In the genomic region with DNA sequence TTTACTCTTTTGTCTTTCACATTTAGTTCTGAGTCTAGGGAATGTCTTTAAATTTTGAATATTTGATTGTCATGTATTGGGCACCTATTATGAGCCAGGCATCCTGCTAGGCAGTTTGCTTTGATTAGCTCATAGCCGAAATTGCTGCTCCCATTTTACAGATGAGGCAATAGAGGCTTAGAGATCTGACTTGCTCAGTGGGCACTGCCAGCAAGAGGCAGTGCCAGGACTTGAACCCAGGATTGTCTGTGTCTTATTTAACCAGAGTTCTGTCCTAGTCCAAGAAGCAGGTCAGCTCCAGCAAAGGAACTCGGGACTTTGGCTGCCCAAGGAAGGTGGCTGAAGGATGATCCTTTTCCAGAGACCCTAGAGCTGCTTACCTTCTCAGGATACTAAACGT, we compare ENCODE assay signal across 25 cellular contexts. TPM values are rescaled to one million over a fixed set of nuclear protein-coding genes. Genes with fewer than 3 reads are reported as not detected.
"Had no signal": no experiment of that assay in that cellular context is flagged by ENCODE, and none has a peak within 500 bp of the region (broad histone marks: within the 10 kb centered on the region; RNA-seq: fewer than 3 reads in every experiment).

No MANE protein-coding gene starts in this region.

- H3K4me3 ChIP-seq: left ventricle myocardium inferior, lung, mucosa of descending colon, ovary, skin epidermis, stomach, testis, thyroid gland, transverse colon, upper lobe of left lung, vagina had no signal

- H3K9me3 ChIP-seq: left ventricle myocardium inferior, mucosa of descending colon, ovary, stomach, testis, thyroid gland, transverse colon, upper lobe of left lung, vagina had no signal

- H3K36me3 Mint-ChIP-seq: naive thymus-derived CD4-positive, alpha-beta T cell; natural killer cell treated with Interleukin-12 subunit alpha and Interleukin-12 subunit beta and Interleukin-15 and Interleukin-18, amount 100 ng/mL, for 72 hours; stimulated activated naive B cell treated with anti-CD40 and anti-IgM and Interleukin-4, amounts not matched to agents 10 μg/mL and 1 μg/mL and 100 μg/mL, for 72 hours had no signal

- DNase-seq: islet precursor cell; left ventricle myocardium inferior; mesendoderm; midbrain; mucosa of descending colon; naive thymus-derived CD4-positive, alpha-beta T cell; ovary; retina; right cardiac atrium; stimulated activated CD4-positive, alpha-beta T cell treated with anti-CD3 and anti-CD28 coated beads, Interleukin-12 subunit alpha, Interleukin-12 subunit beta, amount 100 ng/mL, for 4 hours; stimulated activated CD4-positive, alpha-beta T cell treated with anti-CD3 and anti-CD28 coated beads, Interleukin-15, amount 100 ng/mL, for 24 hours; stimulated activated CD4-positive, alpha-beta T cell treated with anti-CD3 and anti-CD28 coated beads, Interleukin-2, amount 100 ng/mL, for 24 hours; stimulated activated CD4-positive, alpha-beta T cell treated with anti-CD3 and anti-CD28 coated beads, Interleukin-4, amount 100 ng/mL, for 1 hour; stimulated activated naive B cell treated with anti-CD40 and anti-IgM and Interleukin-4, amounts not matched to agents 10 μg/mL and 1 μg/mL and 100 μg/mL, for 72 hours; stimulated activated naive CD8-positive, alpha-beta T cell treated with anti-CD3 and anti-CD28 coated beads, Interleukin-15, Interleukin-2, amounts not matched to agents 100 U/mL and 50 U/mL, for 24 hours; stomach; testis; thyroid gland; transverse colon; upper lobe of left lung had no signal

- H3K4me1 ChIP-seq: left ventricle myocardium inferior, stomach, testis, thyroid gland, transverse colon, upper lobe of left lung, vagina had no signal

- H3K27ac Mint-ChIP-seq: naive thymus-derived CD4-positive, alpha-beta T cell; natural killer cell treated with Interleukin-12 subunit alpha and Interleukin-12 subunit beta and Interleukin-15 and Interleukin-18, amount 100 ng/mL, for 72 hours; progenitor cell of endocrine pancreas; stimulated activated naive B cell treated with anti-CD40 and anti-IgM and Interleukin-4, amounts not matched to agents 10 μg/mL and 1 μg/mL and 100 μg/mL, for 72 hours had no signal

- H3K4me3 Mint-ChIP-seq: naive thymus-derived CD4-positive, alpha-beta T cell; natural killer cell treated with Interleukin-12 subunit alpha and Interleukin-12 subunit beta and Interleukin-15 and Interleukin-18, amount 100 ng/mL, for 72 hours; stimulated activated naive B cell treated with anti-CD40 and anti-IgM and Interleukin-4, amounts not matched to agents 10 μg/mL and 1 μg/mL and 100 μg/mL, for 72 hours had no signal

- H3K27ac ChIP-seq: left ventricle myocardium inferior, ovary, skin epidermis, stomach, testis, thyroid gland, transverse colon, upper lobe of left lung, vagina had no signal

- H3K4me1 Mint-ChIP-seq: stimulated activated naive B cell treated with anti-CD40 and anti-IgM and Interleukin-4, amounts not matched to agents 10 μg/mL and 1 μg/mL and 100 μg/mL, for 72 hours had no signal

- H3K27me3 ChIP-seq: ovary, testis, thyroid gland, transverse colon, upper lobe of left lung, vagina had no signal

- H3K9me3 Mint-ChIP-seq: naive thymus-derived CD4-positive, alpha-beta T cell; natural killer cell treated with Interleukin-12 subunit alpha and Interleukin-12 subunit beta and Interleukin-15 and Interleukin-18, amount 100 ng/mL, for 72 hours; stimulated activated naive B cell treated with anti-CD40 and anti-IgM and Interleukin-4, amounts not matched to agents 10 μg/mL and 1 μg/mL and 100 μg/mL, for 72 hours had no signal

- H3K36me3 ChIP-seq: left ventricle myocardium inferior, ovary, stomach, thyroid gland, transverse colon, upper lobe of left lung, vagina had no signal

- ATAC-seq: mucosa of descending colon; naive thymus-derived CD4-positive, alpha-beta T cell; natural killer cell treated with Interleukin-12 subunit alpha and Interleukin-12 subunit beta and Interleukin-15 and Interleukin-18, amount 100 ng/mL, for 72 hours; right cardiac atrium; stimulated activated naive B cell treated with anti-CD40 and anti-IgM and Interleukin-4, amounts not matched to agents 10 μg/mL and 1 μg/mL and 100 μg/mL, for 72 hours; stimulated activated naive CD8-positive, alpha-beta T cell treated with anti-CD3 and anti-CD28 coated beads, Interleukin-15, Interleukin-2, amounts not matched to agents 100 U/mL and 50 U/mL, for 24 hours had no signal

RNA-seq across cellular contexts. Expression of a gene that starts 24.5 kb away (rescaled TPM):
- total RNA-seq: naive thymus-derived CD4-positive, alpha-beta T cell; natural killer cell treated with Interleukin-12 subunit alpha and Interleukin-12 subunit beta and Interleukin-15 and Interleukin-18, amount 100 ng/mL, for 72 hours; progenitor cell of endocrine pancreas; vagina had no signal
- polyA plus RNA-seq: naive thymus-derived CD4-positive, alpha-beta T cell had no signal
